13 cellular contexts compared by ENCODE assay signal in genomic region chr5:39501403-39501802, GRCh38.
DNase-seq lines count a peak whose midpoint lies in the region; ATAC-seq and TF ChIP-seq lines count a peak whose summit lies in the region.
"Had no signal": no experiment of that assay in that cellular context is flagged by ENCODE, and none has a peak within 500 bp of the region (broad histone marks: within the 10 kb centered on the region; RNA-seq: fewer than 3 reads in every experiment).

No MANE protein-coding gene starts in this region.

- peak overlapping the region; percentile 14 to 93 for H4K8ac ChIP-seq in IMR-90 (ENCODE audit: low read depth in 2 of 2, low read length in 2 of 2)

- peak overlapping the region; percentile 98 for H3K18ac ChIP-seq in IMR-90 (ENCODE audit: low read depth, low read length)

- no peaks in the 10 kb centered on the region for H4K20me1 ChIP-seq in IMR-90 (ENCODE audit: insufficient read depth, low read length)

- no peak overlapping the region for H2AK5ac ChIP-seq in IMR-90 (ENCODE audit: low read depth, low read length)

- ATAC-seq in IMR-90 (ENCODE audit: low read depth) (peak; percentile 80), upper lobe of right lung (peak; percentile 27), GM21576 (IDR thresholded peaks at IDR 0.05; ENCODE audit: unreplicated experiment) (no peak)
- ATAC-seq: naive thymus-derived CD8-positive, alpha-beta T cell had no signal

- no peaks in the 10 kb centered on the region for H3K36me3 Mint-ChIP-seq in activated CD4-positive, alpha-beta T cell treated with anti-CD3 and anti-CD28 coated beads, Interleukin-2, amount 10 ng/mL, durations not matched to agents 7 days and 5 days (ENCODE audit: low read depth)
- H3K36me3 Mint-ChIP-seq: naive thymus-derived CD8-positive, alpha-beta T cell had no signal

- H3K14ac ChIP-seq in IMR-90 (replicated peaks; ENCODE audit: low read depth, low read length): peak overlapping the region; percentile 89

- CTCF ChIA-PET in IMR-90 (lab: Yijun Ruan, JAX): no interaction called here
- CTCF ChIA-PET in activated CD4-positive, alpha-beta T cell treated with anti-CD3 and anti-CD28 coated beads, Interleukin-2, amount 10 ng/mL, durations not matched to agents 7 days and 5 days (lab: Charles Lee): interaction anchor here (0.6 kb wide), 1 partner anchor 330 kb away, joined by 4 read pairs; no protein-coding TSS in a partner anchor

- no peaks in the 10 kb centered on the region for H3K4me1 Mint-ChIP-seq in activated CD4-positive, alpha-beta T cell treated with anti-CD3 and anti-CD28 coated beads, Interleukin-2, amount 10 ng/mL, durations not matched to agents 7 days and 5 days
- H3K4me1 Mint-ChIP-seq: naive thymus-derived CD8-positive, alpha-beta T cell had no signal

- in situ Hi-C loops in IMR-90 (cut with MboI; ENCODE audit: low sequenced_read_pairs): no loop called here

- no TSS peak for BruUV-seq in IMR-90 (replicated peaks; lab: Mats Ljungman, UMichigan)

- peak overlapping the region; percentile 67 for H4K91ac ChIP-seq in IMR-90 (ENCODE audit: insufficient read depth, low read depth, low read length)

- no peak overlapping the region for H3K27ac Mint-ChIP-seq in activated CD4-positive, alpha-beta T cell treated with anti-CD3 and anti-CD28 coated beads, Interleukin-2, amount 10 ng/mL, durations not matched to agents 7 days and 5 days

- DNase-seq in IMR-90 (peak; percentile 90), cardiac fibroblast (ENCODE audit: low read depth in 2 of 2) (peak; percentile 87 to 88), left kidney (ENCODE audit: low read depth, low spot score) (peak; percentile 49), upper lobe of right lung (no peak), NOMO-1 treated with dmso at 0.1 percent for 144 hours (lab: John Stamatoyannopoulos, UW; ENCODE audit: unreplicated experiment) (no peak)
- DNase-seq in activated CD4-positive, alpha-beta T cell treated with anti-CD3 and anti-CD28 coated beads for 4 hours: no peak
- DNase-seq in activated CD4-positive, alpha-beta T cell treated with anti-CD3 and anti-CD28 coated beads, Interleukin-2, amount 10 ng/mL, durations not matched to agents 7 days and 5 days: no peak
- DNase-seq: activated CD4-positive, alpha-beta T cell treated with anti-CD3 and anti-CD28 coated beads for 48 hours; anterior cingulate cortex; naive thymus-derived CD8-positive, alpha-beta T cell; NCI-H1694; Peyer's patch had no signal

- H2BK120ac ChIP-seq in IMR-90 (ENCODE audit: low read depth, low read length): peak overlapping the region; percentile 96

- H2BK15ac ChIP-seq in IMR-90 (ENCODE audit: low read depth, low read length): peak overlapping the region; percentile 28; the same call in 1 of the 3 replicates

- TF ChIP-seq POLR2A in IMR-90 (IDR thresholded peaks at IDR 0.05; ENCODE audit: low read depth, low read length): no peak

- H4K5ac ChIP-seq in IMR-90 (ENCODE audit: low read depth, low read length): no peak overlapping the region; the same call in 1 of the 2 replicates

- H2AFZ ChIP-seq in IMR-90 (replicated peaks; ENCODE audit: low read length, poor library complexity): no peak overlapping the region

- TF ChIP-seq RAD21 in IMR-90 (IDR thresholded peaks at IDR 0.05; ENCODE audit: low read length): no peak

- POLR2A ChIA-PET in IMR-90 (lab: Charles Lee; ENCODE audit: unreplicated experiment): interaction anchor here (0.7 to 2.4 kb wide), 2 partner anchors 77 to 88 kb away, joined by 3 to 14 read pairs; partner anchors contain the start of gene DAB2
- POLR2A ChIA-PET in activated CD4-positive, alpha-beta T cell treated with anti-CD3 and anti-CD28 coated beads, Interleukin-2, amount 10 ng/mL, durations not matched to agents 7 days and 5 days (lab: Charles Lee): no interaction called here

- H3K9me3 ChIP-seq in IMR-90 (ENCODE audit: control insufficient read depth, insufficient read depth, low read length) (no peaks in the 10 kb centered on the region), upper lobe of right lung (no peaks in the 10 kb centered on the region)
- H3K9me3 ChIP-seq: Peyer's patch had no signal

- no peaks in the 10 kb centered on the region for H3K9me3 Mint-ChIP-seq in activated CD4-positive, alpha-beta T cell treated with anti-CD3 and anti-CD28 coated beads, Interleukin-2, amount 10 ng/mL, durations not matched to agents 7 days and 5 days
- H3K9me3 Mint-ChIP-seq: naive thymus-derived CD8-positive, alpha-beta T cell had no signal

- TF ChIP-seq CTCF in IMR-90 (conservative IDR thresholded peaks at IDR 0.05; ENCODE audit: low read depth, low read length) (no peak), cardiac fibroblast (IDR thresholded peaks at IDR 0.05; ENCODE audit: low read depth, low read length) (no peak), upper lobe of right lung (IDR thresholded peaks at IDR 0.05) (no peak)

- peak overlapping the region; percentile 69 for H3K56ac ChIP-seq in IMR-90 (ENCODE audit: extremely low read depth, insufficient read depth, low read length)

- H3K27ac ChIP-seq in IMR-90 (ENCODE audit: insufficient read depth, low read length) (peak overlapping the region; percentile 75; the same call in 1 of the 2 replicates), upper lobe of right lung (no peak overlapping the region)

- H2AK9ac ChIP-seq in IMR-90 (replicated peaks; ENCODE audit: low read depth, low read length, poor library complexity): no peak overlapping the region

- peak overlapping the region; percentile 54 for H3K23ac ChIP-seq in IMR-90 (ENCODE audit: low read depth, low read length)

- H3K4me3 ChIP-seq in IMR-90 (ENCODE audit: insufficient read depth, low read depth, low read length) (no peak overlapping the region), cardiac fibroblast (replicated peaks in 1 of 2; ENCODE audit: low read depth in 2 of 2, low read length in 2 of 2) (no peak overlapping the region), upper lobe of right lung (no peak overlapping the region)
- H3K4me3 ChIP-seq: Peyer's patch had no signal

- H3K4ac ChIP-seq in IMR-90 (ENCODE audit: low read depth, low read length): peak overlapping the region; percentile 91

- H2BK20ac ChIP-seq in IMR-90 (ENCODE audit: low read depth, low read length): peak overlapping the region; percentile 95

- peak overlapping the region; percentile 79 for H3K4me2 ChIP-seq in IMR-90 (ENCODE audit: low read depth, low read length)

- peaks cover 11% of the 10 kb centered on the region for H3K27me3 Mint-ChIP-seq in activated CD4-positive, alpha-beta T cell treated with anti-CD3 and anti-CD28 coated beads, Interleukin-2, amount 10 ng/mL, durations not matched to agents 7 days and 5 days

- H3K27me3 ChIP-seq in IMR-90 (ENCODE audit: control insufficient read depth, insufficient read depth, low read length): no peaks in the 10 kb centered on the region
- no peaks in the 10 kb centered on the region for H3K27me3 ChIP-seq in upper lobe of right lung
- H3K27me3 ChIP-seq: Peyer's patch had no signal

- no peaks in the 10 kb centered on the region for H3K79me1 ChIP-seq in IMR-90 (ENCODE audit: low read depth in 1 of 2, low read length in 2 of 2)

- H3K36me3 ChIP-seq in IMR-90 (ENCODE audit: control insufficient read depth, insufficient read depth, low read length): no peaks in the 10 kb centered on the region
- H3K36me3 ChIP-seq in upper lobe of right lung: no peaks in the 10 kb centered on the region
- H3K36me3 ChIP-seq: Peyer's patch had no signal

- WGBS in IMR-90 (ENCODE audit: extremely low coverage in 2 of 2, insufficient read length in 1 of 2), 2 experiments: 4% methylated on average over 3 of the region's 5 CpGs; no CpG with 5 or more reads in 1 of the 2 experiments

- H2BK5ac ChIP-seq in IMR-90 (ENCODE audit: low read depth, low read length, poor library complexity, severe bottlenecking): peak overlapping the region; percentile 95

- H3K4me3 Mint-ChIP-seq in activated CD4-positive, alpha-beta T cell treated with anti-CD3 and anti-CD28 coated beads, Interleukin-2, amount 10 ng/mL, durations not matched to agents 7 days and 5 days: no peak overlapping the region
- H3K4me3 Mint-ChIP-seq: naive thymus-derived CD8-positive, alpha-beta T cell had no signal

- dilution Hi-C loops in IMR-90 (cut with HindIII; ENCODE audit: low sequenced_read_pairs, unreplicated experiment): no loop called here

- intact Hi-C loops in IMR-90 (cut with micrococcal nuclease) (loop anchor here (2.0 kb wide), 1 partner anchor 23 kb away; no protein-coding TSS in a partner anchor), upper lobe of right lung (cut with DNase I) (no loop called here)

- peaks cover 14% of the 10 kb centered on the region for H3K9me1 ChIP-seq in IMR-90 (ENCODE audit: insufficient read depth, low read length)

- H3K4me1 ChIP-seq in IMR-90 (ENCODE audit: control insufficient read depth, insufficient read depth, low read length) (peaks cover 21% of the 10 kb centered on the region), upper lobe of right lung (peaks cover 11% of the 10 kb centered on the region)
- H3K4me1 ChIP-seq: Peyer's patch had no signal

- peak overlapping the region; percentile 40; the same call in 1 of the 2 replicates for H3K9ac ChIP-seq in IMR-90 (ENCODE audit: low read depth, low read length)

TF ChIP-seq in IMR-90, 13 proteins besides CTCF, POLR2A, EP300 and RAD21 (continues in another document):
- TF ChIP-seq MAZ (IDR thresholded peaks at IDR 0.05; ENCODE audit: borderline replicate concordance, low read depth, low read length): no peak
- TF ChIP-seq RFX5 (IDR thresholded peaks at IDR 0.05; ENCODE audit: low read depth, low read length): no peak
- no peak for TF ChIP-seq MAFK (IDR thresholded peaks at IDR 0.05; ENCODE audit: low read depth, low read length)
- 0 out of 2 replicates have a peak, but pooled peaks have one; percentile 12 for TF ChIP-seq BHLHE40 (IDR thresholded peaks at IDR 0.05; ENCODE audit: low read depth, low read length)
- TF ChIP-seq FOS (IDR thresholded peaks at IDR 0.05; ENCODE audit: low read depth, low read length): peak; percentile 48
- no peak for TF ChIP-seq USF2 (IDR thresholded peaks at IDR 0.05; ENCODE audit: low read depth, low read length)
- no peak for TF ChIP-seq CHD1 (IDR thresholded peaks at IDR 0.05; ENCODE audit: low read depth, low read length)

Comparison
In these comparisons a context has a peak if more than half of its experiments do, and no peak if none do; other contexts are left out.
1. DNase-seq: peak in IMR-90 (single experiment), cardiac fibroblast (2 of 2) and left kidney (single experiment); none in upper lobe of right lung (single experiment), activated CD4-positive, alpha-beta T cell treated with anti-CD3 and anti-CD28 coated beads for 4 hours (0 of 2), activated CD4-positive, alpha-beta T cell treated with anti-CD3 and anti-CD28 coated beads, Interleukin-2, amount 10 ng/mL, durations not matched to agents 7 days and 5 days (single experiment) and NOMO-1 treated with dmso at 0.1 percent for 144 hours (single experiment).